Comparison of ENCODE assay signal across 1 cellular context in genomic region chr3:196454935-196455334, GRCh38.
TF ChIP-seq lines count a peak whose summit lies in the region.

No MANE protein-coding gene starts in this region.

TF ChIP-seq in GM12878, 131 proteins besides CTCF, POLR2A, EP300 and RAD21:
- TF ChIP-seq LARP7 (IDR thresholded peaks at IDR 0.05) (no peak), MTA2 (IDR thresholded peaks at IDR 0.05; ENCODE audit: low read depth) (no peak), SIX5 (IDR thresholded peaks at IDR 0.05; ENCODE audit: low read depth, low read length, severe bottlenecking) (no peak), SUPT20H (IDR thresholded peaks at IDR 0.05; ENCODE audit: borderline replicate concordance, control insufficient read depth, low read depth, low read length) (no peak), IRF5 (IDR thresholded peaks at IDR 0.05; ENCODE audit: borderline replicate concordance) (no peak), TCF7 (IDR thresholded peaks at IDR 0.05; ENCODE audit: borderline replicate concordance) (no peak), KAT2A (conservative IDR thresholded peaks at IDR 0.05; ENCODE audit: control insufficient read depth, low read depth, low read length) (no peak), ESRRA (IDR thresholded peaks at IDR 0.05; ENCODE audit: low read length) (no peak), ZNF592 (IDR thresholded peaks at IDR 0.05) (no peak), TCF3 (IDR thresholded peaks at IDR 0.05; ENCODE audit: borderline replicate concordance, insufficient read depth, low read depth, low read length) (no peak), MXI1 (IDR thresholded peaks at IDR 0.05; ENCODE audit: low read depth, low read length) (no peak), FOXK2 (IDR thresholded peaks at IDR 0.05) (no peak), NR2F1 (conservative IDR thresholded peaks at IDR 0.05) (no peak), ZNF274 (IDR thresholded peaks at IDR 0.05; ENCODE audit: insufficient read depth, insufficient read length) (no peak), SRF (IDR thresholded peaks at IDR 0.05; ENCODE audit: low read depth in 2 of 2, low read length in 2 of 2) (no peak), CEBPB (IDR thresholded peaks at IDR 0.05; ENCODE audit: borderline replicate concordance in 1 of 2, low read depth in 2 of 2, low read length in 2 of 2) (no peak), PAX8 (IDR thresholded peaks at IDR 0.05) (no peak)
